In the genomic region with DNA sequence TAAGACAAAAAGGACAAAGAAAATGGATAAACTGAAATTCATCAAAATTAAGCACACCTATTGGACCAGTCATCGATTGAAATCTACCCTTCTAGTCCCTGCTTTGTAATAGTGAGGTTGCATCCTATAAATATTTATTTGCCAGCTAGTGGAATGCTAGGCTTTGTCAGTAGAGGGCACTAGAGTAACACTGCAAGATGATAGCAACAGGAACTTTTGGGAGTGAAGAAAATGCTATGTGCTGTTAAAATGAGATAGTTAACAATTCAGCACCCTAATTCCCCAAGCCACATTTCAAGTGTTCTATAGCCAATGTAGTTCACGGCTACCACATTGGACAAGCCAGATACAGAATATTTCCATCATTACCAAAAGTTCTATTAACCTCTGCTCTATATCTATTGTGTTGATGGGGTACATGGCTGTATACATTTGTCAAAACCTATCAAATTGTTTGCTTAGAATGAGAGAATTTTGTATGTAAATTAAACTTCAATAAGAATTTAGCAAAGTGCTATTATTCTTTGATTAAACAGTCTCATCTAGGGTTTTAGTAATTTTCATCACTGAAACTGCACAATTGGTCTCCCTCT, we compare ENCODE assay signal across 9 cellular contexts.
DNase-seq lines count a peak whose midpoint lies in the region; ATAC-seq, FAIRE-seq and TF ChIP-seq lines count a peak whose summit lies in the region.
"Had no signal": no experiment of that assay in that cellular context is flagged by ENCODE, and none has a peak within 500 bp of the region (broad histone marks: within the 10 kb centered on the region; RNA-seq: fewer than 3 reads in every experiment).

No MANE protein-coding gene starts in this region.

- TF ChIP-seq POLR2A in body of pancreas (IDR thresholded peaks at IDR 0.05) (no peak), transverse colon (IDR thresholded peaks at IDR 0.05) (no peak)

- intact Hi-C loops in body of pancreas (cut with DNase I) (no loop called here), kidney (cut with DNase I) (loop anchor here (10.0 kb wide), 1 partner anchor 734 kb away; no protein-coding TSS in a partner anchor), transverse colon (cut with DNase I; ENCODE audit: low total_unique reads) (no loop called here)

- H3K36me3 ChIP-seq in body of pancreas (replicated peaks in 1 of 2; ENCODE audit: insufficient read depth in 1 of 2, low read depth in 2 of 2) (no peaks in the 10 kb centered on the region), kidney (ENCODE audit: control insufficient read depth in 1 of 2, insufficient read depth in 2 of 2, low read length in 2 of 2) (no peaks in the 10 kb centered on the region), transverse colon (no peaks in the 10 kb centered on the region)
- H3K36me3 ChIP-seq: BLaER1 treated with 17β-estradiol and CSF1 and Interleukin-3, amounts not matched to agents 10 nM and 100 nM had no signal

- no peaks in the 10 kb centered on the region for H3K9me3 ChIP-seq in body of pancreas
- no peaks in the 10 kb centered on the region for H3K9me3 ChIP-seq in kidney (ENCODE audit: control insufficient read depth in 1 of 2, low read length in 2 of 2)
- no peaks in the 10 kb centered on the region for H3K9me3 ChIP-seq in transverse colon

- TF ChIP-seq EP300 in transverse colon (IDR thresholded peaks at IDR 0.05; ENCODE audit: low read depth) = no peak

- FAIRE-seq in kidney (lab: Jason Lieb, UNC) = no peak

- peak; percentile 22 to 69 (median 66) for DNase-seq in NCI-H1417 (lab: John Stamatoyannopoulos, UW)
- DNase-seq in NCI-H1417 treated with DMSO at 0.1 percent for 48 hours (lab: John Stamatoyannopoulos, UW) = no peak
- peak; percentile 78 for DNase-seq in NCI-H69 (lab: John Stamatoyannopoulos, UW)
- peak; percentile 18 to 60 (median 32) for DNase-seq in body of pancreas
- no peak for DNase-seq in kidney
- DNase-seq in transverse colon = no peak

- H3K27ac ChIP-seq in body of pancreas (no peak overlapping the region), kidney (ENCODE audit: low read depth in 2 of 2, low read length in 2 of 2) (no peak overlapping the region), transverse colon (no peak overlapping the region)
- H3K27ac ChIP-seq: BLaER1 treated with 17β-estradiol and CSF1 and Interleukin-3, amounts not matched to agents 10 nM and 100 nM had no signal

- TF ChIP-seq CTCF in body of pancreas (IDR thresholded peaks at IDR 0.05) (peak; percentile 81 to 97 (median 94)), kidney (IDR thresholded peaks at IDR 0.05; ENCODE audit: borderline replicate concordance, extremely low read depth, insufficient read depth) (peak; percentile 91), transverse colon (IDR thresholded peaks at IDR 0.05) (peak; percentile 85 to 91 (median 90))

- in situ Hi-C loops in transverse colon (cut with MboI; ENCODE audit: low pct_ligation_motif_present in 1 of 4, low pct_unique_long_range_greater_than_20kb in 1 of 4, low sequenced_read_pairs in 3 of 4) = loop anchor here in 2 of 4 donors (10.0 to 25.0 kb wide), 2 partner anchors 344 to 862 kb away; no protein-coding TSS in a partner anchor

- WGBS in body of pancreas, 2 donors = 4 to 7% methylated on average over 2 of the region's 2 CpGs
- WGBS in transverse colon (ENCODE audit: low coverage in 1 of 2), 2 donors = 0 to 27% methylated on average over 2 of the region's 2 CpGs

- H3K4me1 ChIP-seq in body of pancreas (no peaks in the 10 kb centered on the region), kidney (ENCODE audit: control insufficient read depth in 1 of 2, insufficient read depth in 1 of 2, low read depth in 1 of 2, low read length in 2 of 2) (no peaks in the 10 kb centered on the region), transverse colon (no peaks in the 10 kb centered on the region)
- H3K4me1 ChIP-seq: BLaER1 treated with 17β-estradiol and CSF1 and Interleukin-3, amounts not matched to agents 10 nM and 100 nM had no signal

- H3K27me3 ChIP-seq in body of pancreas = no peaks in the 10 kb centered on the region
- no peaks in the 10 kb centered on the region for H3K27me3 ChIP-seq in transverse colon
- H3K27me3 ChIP-seq: BLaER1 treated with 17β-estradiol and CSF1 and Interleukin-3, amounts not matched to agents 10 nM and 100 nM had no signal

- ATAC-seq in GM19035 (IDR thresholded peaks at IDR 0.05; ENCODE audit: unreplicated experiment) (peak; percentile 92), HG03097 (IDR thresholded peaks at IDR 0.05; ENCODE audit: low FRiP score, unreplicated experiment) (peak; percentile 79), body of pancreas (peak; percentile 72)

- no peak overlapping the region for H3K9ac ChIP-seq in kidney (ENCODE audit: low read length in 2 of 2)
- H3K9ac ChIP-seq: BLaER1 treated with 17β-estradiol and CSF1 and Interleukin-3, amounts not matched to agents 10 nM and 100 nM had no signal

- H3K4me3 ChIP-seq in body of pancreas (no peak overlapping the region), kidney (ENCODE audit: low read length in 2 of 2) (no peak overlapping the region), transverse colon (no peak overlapping the region)
- H3K4me3 ChIP-seq: BLaER1 treated with 17β-estradiol and CSF1 and Interleukin-3, amounts not matched to agents 10 nM and 100 nM had no signal

Comparison
In these comparisons a context has a peak if more than half of its experiments do, and no peak if none do; other contexts are left out.
1. DNase-seq: peak in NCI-H1417 (3 of 3), NCI-H69 (single experiment) and body of pancreas (4 of 4); none in NCI-H1417 treated with DMSO at 0.1 percent for 48 hours (single experiment), kidney (single experiment) and transverse colon (single experiment).
2. Peak in every context shown above with its lines, with median percentiles within 50 percentile points of each other: ATAC-seq and CTCF ChIP-seq.